9 cellular contexts compared by ENCODE assay signal in the genomic region with DNA sequence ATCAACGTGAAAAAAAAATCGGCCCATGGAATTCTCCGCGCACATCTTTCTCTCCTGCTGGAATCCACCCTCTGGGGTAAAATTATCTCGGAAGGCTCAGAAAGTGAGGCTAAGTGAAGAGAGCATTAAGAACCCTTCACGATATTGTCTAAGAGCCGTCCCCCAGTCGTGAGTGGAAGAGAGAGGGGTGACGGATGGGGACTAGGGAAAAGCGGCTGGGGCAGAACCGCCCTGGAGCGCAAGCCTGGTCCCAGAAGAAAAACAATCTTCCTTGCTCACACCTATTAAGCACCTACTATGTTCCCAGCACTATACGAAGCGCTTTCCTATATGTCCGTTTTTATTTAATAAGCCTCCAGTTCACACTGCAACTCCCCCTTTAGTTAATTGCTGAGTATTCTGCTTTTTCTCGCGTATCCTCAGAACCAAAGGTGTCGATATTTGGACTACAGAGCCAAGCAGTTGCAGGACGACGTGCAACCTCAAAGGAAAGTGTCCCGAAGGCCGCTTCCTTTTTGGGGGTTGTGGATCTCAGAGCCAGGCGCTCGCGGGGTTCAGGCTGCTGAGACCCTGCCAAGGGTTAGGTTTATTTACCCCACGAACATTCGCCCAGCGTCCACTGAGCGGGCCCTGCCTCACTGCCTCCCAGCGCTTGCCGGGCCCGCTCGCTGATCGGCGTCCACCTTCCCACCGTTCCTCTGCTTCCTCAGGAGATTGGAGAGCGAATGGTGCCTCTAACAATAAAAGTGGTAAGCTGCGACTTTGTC. TPM values are rescaled to one million over a fixed set of nuclear protein-coding genes. Genes with fewer than 3 reads are reported as not detected.
DNase-seq lines count a peak whose midpoint lies in the region; ATAC-seq and TF ChIP-seq lines count a peak whose summit lies in the region.
"Had no signal": no experiment of that assay in that cellular context is flagged by ENCODE, and none has a peak within 500 bp of the region (broad histone marks: within the 10 kb centered on the region; RNA-seq: fewer than 3 reads in every experiment).

No MANE protein-coding gene starts in this region.

- H3K36me3 ChIP-seq in mammary epithelial cell (ENCODE audit: insufficient read depth, low read length), result no peaks in the 10 kb centered on the region
- H3K36me3 ChIP-seq in lower lobe of right lung, result no peaks in the 10 kb centered on the region
- H3K36me3 ChIP-seq in transverse colon, result no peaks in the 10 kb centered on the region

- no peak for TF ChIP-seq EP300 in transverse colon (IDR thresholded peaks at IDR 0.05; ENCODE audit: low read depth)

- no peaks in the 10 kb centered on the region for H4K20me1 ChIP-seq in mammary epithelial cell (ENCODE audit: insufficient read depth, low read length)

- peak overlapping the region; percentile 46 to 63 (median 48) for H3K4me3 ChIP-seq in mammary epithelial cell (replicated peaks in 1 of 3; ENCODE audit: insufficient read depth in 1 of 3, low read depth in 2 of 3, low read length in 3 of 3)
- peak overlapping the region; percentile 43 for H3K4me3 ChIP-seq in lower lobe of right lung
- H3K4me3 ChIP-seq in transverse colon, result peak overlapping the region in 3 of 4 donors; percentile 15 to 58 (median 34)

- CTCF ChIA-PET in mammary epithelial cell (lab: Charles Lee; ENCODE audit: low non-redundant PET), result no interaction called here

- peak overlapping the region; percentile 94 for H3K4me2 ChIP-seq in mammary epithelial cell (ENCODE audit: insufficient read depth, low read depth, low read length)

- peak overlapping the region; percentile 93 for H2AFZ ChIP-seq in mammary epithelial cell (ENCODE audit: low read depth, low read length)

- ATAC-seq in lower lobe of right lung, result peak; percentile 39 to 70

- dilution Hi-C loops in mammary epithelial cell (cut with HindIII; ENCODE audit: low sequenced_read_pairs), result no loop called here

- 40% methylated on average over 34 of the region's 38 CpGs for WGBS in mammary epithelial cell (ENCODE audit: low coverage, missing lambda C conversion rate)
- WGBS in transverse colon (ENCODE audit: low coverage in 1 of 2), 2 donors, result 41 to 71% methylated on average over 9 to 38 of the region's 38 CpGs

- no peaks in the 10 kb centered on the region for H3K79me2 ChIP-seq in mammary epithelial cell (ENCODE audit: insufficient read depth, low read length)

- no peak for TF ChIP-seq POLR2A in transverse colon (IDR thresholded peaks at IDR 0.05)

- H3K4me1 ChIP-seq in mammary epithelial cell (ENCODE audit: insufficient read depth, low read length) (peaks cover 3% of the 10 kb centered on the region), lower lobe of right lung (peaks cover 15% of the 10 kb centered on the region), transverse colon (peaks cover 0 to 12% (median 9%) of the 10 kb centered on the region in 4 donors)

- TF ChIP-seq CTCF in mammary epithelial cell (conservative IDR thresholded peaks at IDR 0.05 in 1 of 2, IDR thresholded peaks at IDR 0.05 in 1 of 2; ENCODE audit: extremely low read depth in 1 of 2, insufficient read depth in 1 of 2, low read depth in 1 of 2, low read length in 2 of 2) (no peak), lower lobe of right lung (IDR thresholded peaks at IDR 0.05) (no peak), transverse colon (IDR thresholded peaks at IDR 0.05) (no peak)

- H3K27ac ChIP-seq in mammary epithelial cell (ENCODE audit: insufficient read depth, low read depth, low read length) (no peak overlapping the region), lower lobe of right lung (no peak overlapping the region), transverse colon (no peak overlapping the region)

- H3K27me3 ChIP-seq in mammary epithelial cell (ENCODE audit: insufficient read depth, low read length), result no peaks in the 10 kb centered on the region
- H3K27me3 ChIP-seq in lower lobe of right lung (ENCODE audit: low read depth), result peaks cover 43% of the 10 kb centered on the region
- peaks cover 56% of the 10 kb centered on the region for H3K27me3 ChIP-seq in transverse colon

- peak; percentile 62 for DNase-seq in activated CD8-positive, alpha-beta memory T cell treated with anti-CD3 and anti-CD28 coated beads for 24 hours
- no peak for DNase-seq in activated CD8-positive, alpha-beta memory T cell treated with anti-CD3 and anti-CD28 coated beads, Interleukin-2, amount 50 U/mL, for 4 hours
- DNase-seq in mammary epithelial cell (no peak), lower lobe of right lung (no peak), transverse colon (no peak), DMS114 treated with DMSO at 0.1 percent for 48 hours (lab: John Stamatoyannopoulos, UW; ENCODE audit: unreplicated experiment) (no peak), HK-2 (ENCODE audit: unreplicated experiment) (no peak), NCI-H510A (lab: John Stamatoyannopoulos, UW) (no peak)
- DNase-seq: NCI-H1417 treated with DMSO at 0.1 percent for 48 hours had no signal

- no TSS peak for BruUV-seq in mammary epithelial cell (replicated peaks; lab: Mats Ljungman, UMichigan)

- H3K9me3 ChIP-seq in mammary epithelial cell (replicated peaks; ENCODE audit: insufficient read depth, low read length) (no peaks in the 10 kb centered on the region), lower lobe of right lung (no peaks in the 10 kb centered on the region), transverse colon (no peaks in the 10 kb centered on the region)

- in situ Hi-C loops in mammary epithelial cell (cut with MboI; ENCODE audit: low sequenced_read_pairs in 2 of 2) (no loop called here), transverse colon (cut with MboI; ENCODE audit: low pct_ligation_motif_present in 1 of 4, low pct_unique_long_range_greater_than_20kb in 1 of 4, low sequenced_read_pairs in 3 of 4) (loop anchor here in 1 of 4 donors (25.0 kb wide), 1 partner anchor 192 kb away; no protein-coding TSS in a partner anchor)

- H3K9ac ChIP-seq in mammary epithelial cell (ENCODE audit: insufficient read depth, low read length), result no peak overlapping the region

- intact Hi-C loops in mammary epithelial cell (cut with micrococcal nuclease), result no loop called here
- intact Hi-C loops in lower lobe of right lung (cut with DNase I), result no loop called here
- intact Hi-C loops in transverse colon (cut with DNase I; ENCODE audit: low total_unique reads), result no loop called here

RNA-seq across cellular contexts. Expression of a gene that starts 0.9 kb away (rescaled TPM):
- total RNA-seq in mammary epithelial cell (1 to 10 TPM; 4.7 to 5.5 TPM), lower lobe of right lung (not detected), transverse colon (1 to 10 TPM in 1 of 4 donors, under 1 TPM in 2, not detected in 1; 0.64 to 3.4 (median 0.82) TPM)
- 2.7 TPM for polyA plus RNA-seq in mammary epithelial cell
- polyA minus RNA-seq in mammary epithelial cell, result not detected

RNA-seq across cellular contexts. Expression of a gene that starts 22.2 kb away (rescaled TPM):
- total RNA-seq in mammary epithelial cell, result 10 to 100 TPM; 35.5 to 76.3 TPM
- 18.3 TPM for polyA plus RNA-seq in mammary epithelial cell
- 55.2 TPM for polyA minus RNA-seq in mammary epithelial cell
- total RNA-seq in lower lobe of right lung, result 31.2 TPM
- total RNA-seq in transverse colon, result 10 to 100 TPM in 2 of 4 donors, 1 to 10 TPM in 2; 5.0 to 23.7 (median 10.1) TPM

RNA-seq across cellular contexts. Expression of a gene that starts 23.1 kb away (rescaled TPM):
- 10 to 100 TPM; 15.5 to 51.7 TPM for total RNA-seq in mammary epithelial cell
- 32.7 TPM for polyA plus RNA-seq in mammary epithelial cell
- polyA minus RNA-seq in mammary epithelial cell, result 2.3 TPM
- 52.0 TPM for total RNA-seq in lower lobe of right lung
- total RNA-seq in transverse colon, result 10 to 100 TPM in 3 of 4 donors, 1 to 10 TPM in 1; 7.6 to 68.0 (median 35.3) TPM
